In the genomic region with DNA sequence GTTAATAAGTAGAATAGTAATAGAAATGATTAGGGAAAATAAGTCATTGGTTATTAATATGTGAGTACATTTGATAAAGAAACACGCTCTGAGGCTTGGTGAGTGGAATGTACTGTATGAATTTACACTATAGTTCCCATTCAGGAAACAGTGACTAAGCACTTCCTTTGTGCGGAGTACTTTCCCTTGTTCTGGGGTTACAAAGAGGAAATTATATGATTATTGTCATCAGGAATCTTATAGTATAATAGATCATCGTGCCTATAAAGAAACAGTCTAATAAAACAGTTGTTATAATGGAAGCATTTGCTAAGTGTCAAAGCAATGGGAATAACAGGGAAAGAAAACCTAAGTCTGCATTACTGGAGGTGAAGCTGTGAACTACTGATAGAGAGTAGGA, we compare ENCODE assay signal across 19 cellular contexts.
DNase-seq lines count a peak whose midpoint lies in the region; ATAC-seq, FAIRE-seq and TF ChIP-seq lines count a peak whose summit lies in the region.
"Had no signal": no experiment of that assay in that cellular context is flagged by ENCODE, and none has a peak within 500 bp of the region (broad histone marks: within the 10 kb centered on the region; RNA-seq: fewer than 3 reads in every experiment).

No MANE protein-coding gene starts in this region.

- no peak for TF ChIP-seq POLR2A in body of pancreas (IDR thresholded peaks at IDR 0.05)
- no peak for TF ChIP-seq POLR2A in GM12892 (IDR thresholded peaks at IDR 0.05; ENCODE audit: low read depth, low read length)

- no peaks in the 10 kb centered on the region for H4K20me1 ChIP-seq in smooth muscle cell (ENCODE audit: low read depth)

- H3K4me3 ChIP-seq in fibroblast of villous mesenchyme (ENCODE audit: low read depth, low read length), result no peak overlapping the region
- H3K4me3 ChIP-seq in body of pancreas, result no peak overlapping the region
- H3K4me3 ChIP-seq in smooth muscle cell, result no peak overlapping the region
- H3K4me3 ChIP-seq: A549, left lung, tibial nerve had no signal

- H3K27me3 ChIP-seq in body of pancreas (no peaks in the 10 kb centered on the region), smooth muscle cell (ENCODE audit: low read depth) (no peaks in the 10 kb centered on the region)
- H3K27me3 ChIP-seq: left lung, tibial nerve had no signal

- H3K79me2 ChIP-seq in smooth muscle cell (ENCODE audit: low read depth), result no peaks in the 10 kb centered on the region

- H3K9me3 ChIP-seq in body of pancreas (no peaks in the 10 kb centered on the region), smooth muscle cell (replicated peaks; ENCODE audit: low read depth) (no peaks in the 10 kb centered on the region)
- H3K9me3 ChIP-seq: A549, left lung, tibial nerve had no signal

- TF ChIP-seq CTCF in fibroblast of villous mesenchyme (IDR thresholded peaks at IDR 0.05; ENCODE audit: insufficient read depth, low read depth, low read length) (no peak), body of pancreas (IDR thresholded peaks at IDR 0.05) (no peak), smooth muscle cell (IDR thresholded peaks at IDR 0.05; ENCODE audit: borderline replicate concordance, insufficient read depth, poor library complexity, severe bottlenecking) (no peak)

- no peak overlapping the region for H3K4me2 ChIP-seq in smooth muscle cell
- H3K4me2 ChIP-seq: A549 had no signal

- no peaks in the 10 kb centered on the region for H3K36me3 ChIP-seq in body of pancreas (replicated peaks in 1 of 2; ENCODE audit: insufficient read depth in 1 of 2, low read depth in 2 of 2)
- H3K36me3 ChIP-seq in smooth muscle cell (ENCODE audit: low read depth), result no peaks in the 10 kb centered on the region
- H3K36me3 ChIP-seq: left lung, tibial nerve had no signal

- DNase-seq in A172 (ENCODE audit: low spot score) (peak; percentile 3), HS-5 (ENCODE audit: low read depth) (peak; percentile 8), astrocyte of the hippocampus (ENCODE audit: low read depth, low spot score) (peak; percentile 11), fibroblast of villous mesenchyme (ENCODE audit: low read depth) (peak; percentile 1), DMS79 treated with DMSO at 0.1 percent for 48 hours (lab: John Stamatoyannopoulos, UW) (no peak), body of pancreas (no peak), smooth muscle cell (lab: John Stamatoyannopoulos, UW; ENCODE audit: unreplicated experiment) (no peak), GM12892 (ENCODE audit: insufficient read length) (no peak)
- DNase-seq: activated CD4-positive, alpha-beta T cell treated with anti-CD3 and anti-CD28 coated beads, Interleukin-2, amount 10 ng/mL, durations not matched to agents 24 days and 14 days; activated gamma-delta T cell; amniotic stem cell; DMS153; left lung; NCI-H1105; stimulated activated naive B cell treated with anti-CD40 and anti-IgM and Interleukin-4, amounts not matched to agents 10 μg/mL and 1 μg/mL and 100 μg/mL, for 72 hours had no signal

- H3K4me1 ChIP-seq in body of pancreas (no peaks in the 10 kb centered on the region), smooth muscle cell (ENCODE audit: low read depth) (peaks cover 4% of the 10 kb centered on the region)
- H3K4me1 ChIP-seq: A549, left lung, tibial nerve had no signal

- H3K27ac ChIP-seq in body of pancreas (no peak overlapping the region), smooth muscle cell (ENCODE audit: low read depth) (no peak overlapping the region)
- H3K27ac ChIP-seq: A549, epithelial cell of prostate, left lung, tibial nerve had no signal

- no peak for ATAC-seq in body of pancreas
- ATAC-seq: A549; left lung; Panc1; stimulated activated naive B cell treated with anti-CD40 and anti-IgM and Interleukin-4, amounts not matched to agents 10 μg/mL and 1 μg/mL and 100 μg/mL, for 72 hours had no signal

- intact Hi-C loops in body of pancreas (cut with DNase I), result no loop called here

- no peaks in the 10 kb centered on the region for H3F3A ChIP-seq in smooth muscle cell (ENCODE audit: low read depth)

- H3K9ac ChIP-seq in smooth muscle cell (ENCODE audit: low read depth), result no peak overlapping the region

- WGBS in body of pancreas, 2 donors, result 72 to 85% methylated on average over 3 of the region's 3 CpGs
- WGBS in smooth muscle cell (ENCODE audit: low lambda C conversion rate), result 90% methylated on average over 3 of the region's 3 CpGs

- H2AFZ ChIP-seq in smooth muscle cell (ENCODE audit: low read depth), result no peak overlapping the region

- FAIRE-seq in GM12892 (lab: Jason Lieb, UNC), result no peak
- FAIRE-seq: A549 had no signal

Comparison
In these comparisons a context has a peak if more than half of its experiments do, and no peak if none do; other contexts are left out.
1. DNase-seq: peak in A172 (single experiment), HS-5 (single experiment), astrocyte of the hippocampus (single experiment) and fibroblast of villous mesenchyme (single experiment); none in DMS79 treated with DMSO at 0.1 percent for 48 hours (single experiment), body of pancreas (0 of 4), smooth muscle cell (single experiment) and GM12892 (single experiment).